ENCODE assay signal across 20 cellular contexts in the genomic region with DNA sequence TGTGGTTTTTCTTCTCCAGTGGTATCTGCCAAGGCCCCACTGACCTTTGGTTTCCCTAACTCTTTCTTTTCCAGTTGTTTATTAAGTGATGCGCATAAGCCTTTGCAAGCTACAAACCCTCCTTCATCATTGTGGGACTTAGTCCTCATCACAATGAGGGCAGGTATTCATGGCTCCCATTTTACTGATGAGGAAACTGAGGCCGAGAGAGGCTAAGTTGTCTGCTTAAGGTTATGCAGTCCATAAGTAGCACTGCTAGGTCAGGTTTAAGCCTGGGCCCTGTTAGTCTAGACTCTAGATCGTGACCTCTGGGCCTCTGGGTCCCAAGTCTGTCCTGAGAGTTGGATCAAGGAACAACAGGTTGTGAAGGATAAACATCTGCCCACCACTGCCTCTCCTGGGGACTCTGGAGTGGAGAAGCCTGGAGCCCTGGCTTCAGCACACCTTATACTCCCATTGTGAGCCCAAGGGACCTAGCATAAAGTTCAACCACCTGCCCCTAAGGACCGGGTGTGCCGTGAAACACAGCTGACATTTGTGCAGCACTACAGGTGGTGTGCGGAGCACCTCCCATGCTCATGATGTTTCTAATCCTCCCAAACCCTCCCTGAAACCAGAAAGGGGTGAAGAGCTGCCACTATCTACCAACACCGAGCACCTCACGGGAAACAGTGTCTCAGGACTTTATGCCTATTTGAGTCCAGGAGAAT. TPM values are rescaled to one million over a fixed set of nuclear protein-coding genes. Genes with fewer than 3 reads are reported as not detected.
DNase-seq lines count a peak whose midpoint lies in the region; ATAC-seq and TF ChIP-seq lines count a peak whose summit lies in the region.
"Had no signal": no experiment of that assay in that cellular context is flagged by ENCODE, and none has a peak within 500 bp of the region (broad histone marks: within the 10 kb centered on the region; RNA-seq: fewer than 3 reads in every experiment).

No MANE protein-coding gene starts in this region.

- H3K9me3 ChIP-seq in vagina (no peaks in the 10 kb centered on the region), Caco-2 (no peaks in the 10 kb centered on the region)
- H3K9me3 ChIP-seq: HAP-1 had no signal

- H3K4me3 Mint-ChIP-seq in activated T-helper 17 cell treated with anti-CD3 and anti-CD28 coated beads, Interleukin-2, amount 50 U/mL, for 72 hours = no peak overlapping the region
- H3K4me3 Mint-ChIP-seq in type B pancreatic cell (no peak overlapping the region), Caco-2 (ENCODE audit: unreplicated experiment) (no peak overlapping the region)
- H3K4me3 Mint-ChIP-seq: CD14-positive monocyte had no signal

- no peak for TF ChIP-seq CTCF in type B pancreatic cell (conservative IDR thresholded peaks at IDR 0.05)
- TF ChIP-seq CTCF in vagina (IDR thresholded peaks at IDR 0.05) = no peak
- TF ChIP-seq CTCF in Caco-2 (IDR thresholded peaks at IDR 0.05; ENCODE audit: insufficient read depth in 1 of 2, low read depth in 1 of 2, low read length in 1 of 2, severe bottlenecking in 1 of 2, unreplicated experiment in 1 of 2) = no peak

- H3K4me3 ChIP-seq in vagina = no peak overlapping the region
- H3K4me3 ChIP-seq in Caco-2 (ENCODE audit: low read depth, low read length) = no peak overlapping the region
- H3K4me3 ChIP-seq: HAP-1 had no signal

- peaks cover 10% of the 10 kb centered on the region for H3K4me1 Mint-ChIP-seq in activated T-helper 17 cell treated with anti-CD3 and anti-CD28 coated beads, Interleukin-2, amount 50 U/mL, for 72 hours
- no peaks in the 10 kb centered on the region for H3K4me1 Mint-ChIP-seq in type B pancreatic cell (ENCODE audit: unreplicated experiment)
- H3K4me1 Mint-ChIP-seq in Caco-2 (ENCODE audit: low read depth, unreplicated experiment) = no peaks in the 10 kb centered on the region
- H3K4me1 Mint-ChIP-seq: CD14-positive monocyte had no signal

- no peak for ATAC-seq in activated T-helper 17 cell treated with anti-CD3 and anti-CD28 coated beads, Interleukin-2, amount 50 U/mL, for 72 hours (replicated peaks)

- no peaks in the 10 kb centered on the region for H3K36me3 Mint-ChIP-seq in activated T-helper 17 cell treated with anti-CD3 and anti-CD28 coated beads, Interleukin-2, amount 50 U/mL, for 72 hours (ENCODE audit: low read depth)
- no peaks in the 10 kb centered on the region for H3K36me3 Mint-ChIP-seq in type B pancreatic cell
- no peaks in the 10 kb centered on the region for H3K36me3 Mint-ChIP-seq in Caco-2 (ENCODE audit: insufficient read depth, unreplicated experiment)
- H3K36me3 Mint-ChIP-seq: CD14-positive monocyte had no signal

- POLR2A ChIA-PET in Caco-2 (lab: Charles Lee) = no interaction called here

- BruUV-seq in Caco-2 (replicated peaks; lab: Mats Ljungman, UMichigan) = no TSS peak

- H3K27me3 ChIP-seq in vagina (no peaks in the 10 kb centered on the region), Caco-2 (replicated peaks; ENCODE audit: control insufficient read depth, insufficient read depth, low read length) (no peaks in the 10 kb centered on the region)

- H3K36me3 ChIP-seq in vagina = no peaks in the 10 kb centered on the region
- H3K36me3 ChIP-seq in Caco-2 (ENCODE audit: control insufficient read depth, insufficient read depth, low read length) = no peaks in the 10 kb centered on the region
- H3K36me3 ChIP-seq: HAP-1 had no signal

- H3K27ac Mint-ChIP-seq in activated T-helper 17 cell treated with anti-CD3 and anti-CD28 coated beads, Interleukin-2, amount 50 U/mL, for 72 hours = peak overlapping the region; percentile 76
- H3K27ac Mint-ChIP-seq in type B pancreatic cell (no peak overlapping the region), Caco-2 (ENCODE audit: unreplicated experiment) (no peak overlapping the region)
- H3K27ac Mint-ChIP-seq: CD14-positive monocyte had no signal

- intact Hi-C loops in vagina (cut with DNase I) (no loop called here), Caco-2 (cut with micrococcal nuclease; ENCODE audit: unreplicated experiment) (no loop called here)

- peaks cover 13% of the 10 kb centered on the region for H3K27me3 Mint-ChIP-seq in activated T-helper 17 cell treated with anti-CD3 and anti-CD28 coated beads, Interleukin-2, amount 50 U/mL, for 72 hours
- peaks cover 33% of the 10 kb centered on the region for H3K27me3 Mint-ChIP-seq in type B pancreatic cell
- H3K27me3 Mint-ChIP-seq in Caco-2 (ENCODE audit: insufficient read depth, unreplicated experiment) = peaks cover 4% of the 10 kb centered on the region

- CTCF ChIA-PET in Caco-2 (lab: Charles Lee) = no interaction called here

- no peak for TF ChIP-seq POLR2A in vagina (IDR thresholded peaks at IDR 0.05)

- DNase-seq in NCI-H2107 treated with DMSO at 0.1 percent for 48 hours (lab: John Stamatoyannopoulos, UW; ENCODE audit: unreplicated experiment) = peak; percentile 40
- DNase-seq in NCI-H2107 (lab: John Stamatoyannopoulos, UW) = no peak
- DNase-seq in NCI-H345 (lab: John Stamatoyannopoulos, UW) = peak; percentile 71
- DNase-seq in type B pancreatic cell (ENCODE audit: extremely low spot score, unreplicated experiment) = no peak
- no peak for DNase-seq in vagina (ENCODE audit: extremely low spot score in 2 of 2)
- DNase-seq in activated CD8-positive, alpha-beta memory T cell treated with anti-CD3 and anti-CD28 coated beads, Interleukin-2, amount 50 U/mL, for 4 hours = no peak
- no peak for DNase-seq in Caco-2
- DNase-seq: 8988T, DMS 273 treated with DMSO at 0.1 percent for 48 hours, GF-D8, MV-4-11, NCI-H1417 treated with DMSO at 0.1 percent for 48 hours, NCI-H2029 treated with DMSO at 0.1 percent for 48 hours, NCI-H226, Right ventricle myocardium superior, SW 1271 had no signal

- no peaks in the 10 kb centered on the region for H3K4me1 ChIP-seq in vagina
- H3K4me1 ChIP-seq in Caco-2 = no peaks in the 10 kb centered on the region
- H3K4me1 ChIP-seq: HAP-1 had no signal

- no peaks in the 10 kb centered on the region for H3K9me3 Mint-ChIP-seq in activated T-helper 17 cell treated with anti-CD3 and anti-CD28 coated beads, Interleukin-2, amount 50 U/mL, for 72 hours
- H3K9me3 Mint-ChIP-seq in type B pancreatic cell (no peaks in the 10 kb centered on the region), Caco-2 (ENCODE audit: unreplicated experiment) (no peaks in the 10 kb centered on the region)

- H3K27ac ChIP-seq in vagina = no peak overlapping the region
- H3K27ac ChIP-seq: KMS-11 had no signal

RNA-seq across cellular contexts. Expression of a gene that starts 5.2 kb away (rescaled TPM):
- under 1 TPM in 1 of 2 donors, not detected in 1; 0.05 TPM for total RNA-seq in activated T-helper 17 cell treated with anti-CD3 and anti-CD28 coated beads, Interleukin-2, amount 50 U/mL, for 72 hours
- 4.4 and 9.0 TPM in 2 replicates for total RNA-seq in type B pancreatic cell (ENCODE audit: low replicate concordance)
- not detected for total RNA-seq in vagina
- not detected in 2 replicates for total RNA-seq in Caco-2 (2022)
- total RNA-seq: Right ventricle myocardium superior had no signal

RNA-seq across cellular contexts. Expression of a gene that starts 32.3 kb away (rescaled TPM):
- total RNA-seq in activated T-helper 17 cell treated with anti-CD3 and anti-CD28 coated beads, Interleukin-2, amount 50 U/mL, for 72 hours = 100 to 1,000 TPM; 108 to 115 TPM
- total RNA-seq in type B pancreatic cell (ENCODE audit: low replicate concordance) (94.7 and 123 TPM in 2 replicates), vagina (34.1 TPM), Caco-2 (2022) (91.2 and 94.5 TPM in 2 replicates)

RNA-seq across cellular contexts. Expression of a gene that starts 41.1 kb away (rescaled TPM):
- 1 to 10 TPM in 1 of 2 donors, under 1 TPM in 1; 0.61 to 1.4 TPM for total RNA-seq in activated T-helper 17 cell treated with anti-CD3 and anti-CD28 coated beads, Interleukin-2, amount 50 U/mL, for 72 hours
- total RNA-seq in type B pancreatic cell (ENCODE audit: low replicate concordance) = 3.6 and 9.1 TPM in 2 replicates
- 9.6 TPM for total RNA-seq in vagina
- 1.7 and 3.4 TPM in 2 replicates for total RNA-seq in Caco-2 (2022)

Comparison
In these comparisons a context has a peak if more than half of its experiments do, and no peak if none do; other contexts are left out.
1. DNase-seq: peak in NCI-H2107 treated with DMSO at 0.1 percent for 48 hours (single experiment) and NCI-H345 (single experiment); none in NCI-H2107 (single experiment), type B pancreatic cell (single experiment), vagina (0 of 2), activated CD8-positive, alpha-beta memory T cell treated with anti-CD3 and anti-CD28 coated beads, Interleukin-2, amount 50 U/mL, for 4 hours (single experiment) and Caco-2 (0 of 2).